In genomic region chr11:62669420-62670161, GRCh38 we compare ENCODE assay signal across 10 cellular contexts. TPM values are rescaled to one million over a fixed set of nuclear protein-coding genes. Genes with fewer than 3 reads are reported as not detected.
A peak's percentile ranks its signal among the peaks of the same experiment; 100 is the strongest.
DNase-seq lines count a peak whose midpoint lies in the region; ATAC-seq and TF ChIP-seq lines count a peak whose summit lies in the region.
"Had no signal": no experiment of that assay in that cellular context is flagged by ENCODE, and none has a peak within 500 bp of the region (broad histone marks: within the 10 kb centered on the region; RNA-seq: fewer than 3 reads in every experiment).

No MANE protein-coding gene starts in this region.

- H3K4me3 ChIP-seq in BLaER1 treated with 17β-estradiol and CSF1 and Interleukin-3, amounts not matched to agents 10 nM and 100 nM: peak overlapping the region in 4 of 10 experiments; percentile 76 to 88 (median 80); a peak in 3 of 20 replicates
- H3K4me3 ChIP-seq in HCT116 (replicated peaks in 1 of 2; ENCODE audit: low read depth in 1 of 2, low read length in 2 of 2) (no peak overlapping the region), right lobe of liver (no peak overlapping the region)

- H3K27me3 ChIP-seq in BLaER1 treated with 17β-estradiol and CSF1 and Interleukin-3, amounts not matched to agents 10 nM and 100 nM: no peaks in the 10 kb centered on the region
- H3K27me3 ChIP-seq in HCT116 (ENCODE audit: insufficient read depth, low read length) (no peaks in the 10 kb centered on the region), right lobe of liver (no peaks in the 10 kb centered on the region)
- H3K27me3 ChIP-seq: foreskin keratinocyte had no signal

- no peak for DNase-seq in HCT116 (ENCODE audit: low read depth, low spot score)
- DNase-seq in WTC11 (ENCODE audit: low spot score): no peak
- DNase-seq in right lobe of liver: peak; percentile 55 to 82 (median 80)
- no peak for DNase-seq in stimulated activated CD4-positive, alpha-beta T cell treated with anti-CD3 and anti-CD28 coated beads, Interleukin-2, amount 100 ng/mL, for 48 hours
- DNase-seq in stimulated activated naive CD4-positive, alpha-beta T cell treated with Interleukin-2 at 50 U/mL for 16 hours (lab: John Stamatoyannopoulos, UW): no peak
- no peak for DNase-seq in NK-92 (lab: John Stamatoyannopoulos, UW; ENCODE audit: unreplicated experiment)
- DNase-seq: amygdala, foreskin keratinocyte had no signal

- peak overlapping the region; percentile 98 for H3K4me3 Mint-ChIP-seq in WTC11

- peaks cover 31% of the 10 kb centered on the region for H3K36me3 Mint-ChIP-seq in WTC11

- no TSS peak for BruUV-seq in HCT116 (replicated peaks; lab: Mats Ljungman, UMichigan)

- H3K79me2 ChIP-seq in HCT116 (ENCODE audit: insufficient read depth, low read length): peaks cover 80% of the 10 kb centered on the region

- 58% methylated on average over 4 of the region's 4 CpGs for WGBS in right lobe of liver (ENCODE audit: insufficient coverage, low coverage, low lambda C conversion rate, missing lambda C conversion rate)

- RAD21 ChIA-PET in HCT116 (lab: Charles Lee; ENCODE audit: low non-redundant PET in 1 of 2, low total read pairs in 2 of 2, uncharacterized antibody in 2 of 2, unreplicated experiment in 2 of 2): no interaction called here

- peak overlapping the region; percentile 85 to 100 (median 93) for H3K4me2 ChIP-seq in BLaER1 treated with 17β-estradiol and CSF1 and Interleukin-3, amounts not matched to agents 10 nM and 100 nM
- peak overlapping the region; percentile 95 for H3K4me2 ChIP-seq in HCT116 (ENCODE audit: low read length)

- H3K36me3 ChIP-seq in BLaER1 treated with 17β-estradiol and CSF1 and Interleukin-3, amounts not matched to agents 10 nM and 100 nM: peaks cover 33 to 55% (median 39%) of the 10 kb centered on the region in 11 experiments
- H3K36me3 ChIP-seq in HCT116 (ENCODE audit: control insufficient read depth in 1 of 2, insufficient read depth in 2 of 2, low read length in 2 of 2) (peaks cover 2 to 18% of the 10 kb centered on the region in 2 experiments; a peak in 2 of 4 replicates), right lobe of liver (peaks cover 0 to 12% (median 0%) of the 10 kb centered on the region in 4 donors)

- no peak for TF ChIP-seq RAD21 in HCT116 (IDR thresholded peaks at IDR 0.05; ENCODE audit: low read depth)

- peak overlapping the region in 8 of 11 experiments; percentile 72 to 95 (median 90); a peak in 8 of 22 replicates for H3K27ac ChIP-seq in BLaER1 treated with 17β-estradiol and CSF1 and Interleukin-3, amounts not matched to agents 10 nM and 100 nM
- H3K27ac ChIP-seq in HCT116 (ENCODE audit: low read depth, low read length) (peak overlapping the region; percentile 98), right lobe of liver (peak overlapping the region in 2 of 3 donors; percentile 27 to 55)
- H3K27ac ChIP-seq: foreskin keratinocyte had no signal

- H3K4me1 ChIP-seq in BLaER1 treated with 17β-estradiol and CSF1 and Interleukin-3, amounts not matched to agents 10 nM and 100 nM: peaks cover 60 to 75% (median 69%) of the 10 kb centered on the region in 10 experiments
- peaks cover 39 to 68% of the 10 kb centered on the region in 2 experiments for H3K4me1 ChIP-seq in HCT116 (ENCODE audit: control insufficient read depth in 1 of 2, insufficient read depth in 2 of 2, low read length in 2 of 2)
- H3K4me1 ChIP-seq in right lobe of liver: peaks cover 0 to 57% (median 20%) of the 10 kb centered on the region in 4 donors

- no peaks in the 10 kb centered on the region for H3K9me3 ChIP-seq in BLaER1 treated with 17β-estradiol and CSF1 and Interleukin-3, amounts not matched to agents 10 nM and 100 nM (replicated peaks in 1 of 11)
- no peaks in the 10 kb centered on the region for H3K9me3 ChIP-seq in HCT116 (ENCODE audit: control insufficient read depth in 1 of 2, insufficient read depth in 1 of 2, low read depth in 1 of 2, low read length in 2 of 2)
- no peaks in the 10 kb centered on the region for H3K9me3 ChIP-seq in right lobe of liver

- TF ChIP-seq POLR2A in HCT116 (IDR thresholded peaks at IDR 0.05; ENCODE audit: borderline replicate concordance, extremely low read depth, insufficient read depth, insufficient read length) (no peak), right lobe of liver (IDR thresholded peaks at IDR 0.05) (no peak)

- CTCF ChIA-PET in HCT116 (lab: Charles Lee): interaction anchor here (2.9 kb wide), 1 partner anchor 11 kb away, joined by 16 read pairs; no protein-coding TSS in a partner anchor
- CTCF ChIA-PET in WTC11 (lab: Charles Lee): interaction anchor here (0.6 to 2.6 kb wide), 7 partner anchors 11 to 245 kb away, joined by 3 to 8 read pairs (median 3); partner anchors contain the start of genes INTS5, SLC3A2 and TUT1

- ATAC-seq in HCT116 (no peak), WTC11 (peak; percentile 1), right lobe of liver (peak; percentile 35 to 56 (median 44)), GM21381 (IDR thresholded peaks at IDR 0.05; ENCODE audit: unreplicated experiment) (no peak)
- ATAC-seq: foreskin keratinocyte had no signal

- peak overlapping the region; percentile 95 for H3K27ac Mint-ChIP-seq in WTC11

- no peaks in the 10 kb centered on the region for H3K9me2 ChIP-seq in HCT116 (ENCODE audit: insufficient read depth)

- TF ChIP-seq CTCF in HCT116 (IDR thresholded peaks at IDR 0.05 in 2 of 3, conservative IDR thresholded peaks at IDR 0.05 in 1 of 3; ENCODE audit: borderline replicate concordance in 1 of 3, insufficient read depth in 1 of 3, low read depth in 2 of 3, low read length in 2 of 3) (no peak), WTC11 (IDR thresholded peaks at IDR 0.05) (no peak), right lobe of liver (IDR thresholded peaks at IDR 0.05) (no peak)

- no peaks in the 10 kb centered on the region for H3K9me3 Mint-ChIP-seq in WTC11

- H3K27me3 Mint-ChIP-seq in WTC11 (ENCODE audit: low read depth): no peaks in the 10 kb centered on the region

- POLR2A ChIA-PET in HCT116 (lab: Charles Lee): interaction anchor here (0.7 to 8.9 kb wide), 8 partner anchors 10 to 172 kb away, joined by 3 to 195 read pairs (median 10); partner anchors contain the start of genes GANAB, INTS5, MTA2 and TUT1
- POLR2A ChIA-PET in WTC11 (lab: Charles Lee): interaction anchor here (0.9 to 1.8 kb wide), 5 partner anchors 20 to 78 kb away, joined by 3 to 9 read pairs (median 5); partner anchors contain the start of genes B3GAT3, LRRN4CL and TUT1

- peaks cover 0 to 56% (median 25%) of the 10 kb centered on the region in 11 experiments; a peak in 19 of 22 replicates for H4K20me1 ChIP-seq in BLaER1 treated with 17β-estradiol and CSF1 and Interleukin-3, amounts not matched to agents 10 nM and 100 nM
- H4K20me1 ChIP-seq in HCT116 (ENCODE audit: insufficient read depth): no peaks in the 10 kb centered on the region

- no peak overlapping the region for H2AFZ ChIP-seq in HCT116 (ENCODE audit: low read depth, low read length, poor library complexity, severe bottlenecking)

- H3K4me1 Mint-ChIP-seq in WTC11: peaks cover 29% of the 10 kb centered on the region

- intact Hi-C loops in HCT116 (cut with micrococcal nuclease): loop anchor here (5.0 to 10.0 kb wide), 3 partner anchors 77 to 118 kb away; partner anchors contain the start of genes POLR2G, TMEM179B and TUT1
- intact Hi-C loops in right lobe of liver (cut with DNase I): loop anchor here in 1 of 2 donors (10.0 kb wide), 1 partner anchor 55 kb away; the partner anchor contains the start of genes EML3 and ROM1

- peak overlapping the region; percentile 19 to 96 (median 88); a peak in 18 of 22 replicates for H3K9ac ChIP-seq in BLaER1 treated with 17β-estradiol and CSF1 and Interleukin-3, amounts not matched to agents 10 nM and 100 nM
- peak overlapping the region; percentile 13 for H3K9ac ChIP-seq in HCT116 (ENCODE audit: low read length)

TF ChIP-seq in HCT116, 20 proteins besides CTCF, POLR2A, EP300 and RAD21:
- no peak for TF ChIP-seq CBX3 (IDR thresholded peaks at IDR 0.05; ENCODE audit: low read depth)
- no peak for TF ChIP-seq ZFX (IDR thresholded peaks at IDR 0.05)
- no peak; the same call in none of the 2 replicates for TF ChIP-seq POLR2AphosphoS5 (IDR thresholded peaks at IDR 0.05; ENCODE audit: low read depth, low read length)

TF ChIP-seq in WTC11, 78 proteins besides CTCF, POLR2A, EP300 and RAD21 (continues in another document):
- TF ChIP-seq, protein P1, sequence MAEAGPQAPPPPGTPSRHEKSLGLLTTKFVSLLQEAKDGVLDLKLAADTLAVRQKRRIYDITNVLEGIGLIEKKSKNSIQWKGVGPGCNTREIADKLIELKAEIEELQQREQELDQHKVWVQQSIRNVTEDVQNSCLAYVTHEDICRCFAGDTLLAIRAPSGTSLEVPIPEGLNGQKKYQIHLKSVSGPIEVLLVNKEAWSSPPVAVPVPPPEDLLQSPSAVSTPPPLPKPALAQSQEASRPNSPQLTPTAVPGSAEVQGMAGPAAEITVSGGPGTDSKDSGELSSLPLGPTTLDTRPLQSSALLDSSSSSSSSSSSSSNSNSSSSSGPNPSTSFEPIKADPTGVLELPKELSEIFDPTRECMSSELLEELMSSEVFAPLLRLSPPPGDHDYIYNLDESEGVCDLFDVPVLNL (CRISPR knock-in tag; IDR thresholded peaks at IDR 0.05; ENCODE audit: borderline replicate concordance, low read depth): no peak
- TF ChIP-seq NR3C1 (CRISPR knock-in tag; conservative IDR thresholded peaks at IDR 0.05; ENCODE audit: low read depth) (no peak), MXD4 (CRISPR knock-in tag; IDR thresholded peaks at IDR 0.05; ENCODE audit: borderline replicate concordance) (no peak)

RNA-seq across cellular contexts. Expression of gene UQCC3, which starts 1.9 kb away (rescaled TPM):
- total RNA-seq in HCT116 (2021; ENCODE audit: unreplicated experiment): 17.9 TPM
- 25.9 and 26.5 TPM in 2 replicates for polyA plus RNA-seq in HCT116 (2012)
- 17.7 to 18.7 TPM (median 18.1 TPM) in 3 replicates for total RNA-seq in WTC11 (2021)
- 1 to 10 TPM; 4.0 to 6.3 (median 5.3) TPM for total RNA-seq in right lobe of liver

RNA-seq across cellular contexts. Expression of gene LBHD1, which starts 2.5 kb away (rescaled TPM):
- total RNA-seq in HCT116 (2021; ENCODE audit: unreplicated experiment): 14.7 TPM
- polyA plus RNA-seq in HCT116 (2012): 3.5 and 3.6 TPM in 2 replicates
- total RNA-seq in WTC11 (2021): 4.2 to 6.3 TPM (median 5.1 TPM) in 3 replicates
- total RNA-seq in right lobe of liver: 1 to 10 TPM; 2.7 to 6.5 (median 3.7) TPM

RNA-seq across cellular contexts. Expression of gene CSKMT, which starts 4.5 kb away (rescaled TPM):
- total RNA-seq in HCT116 (2021; ENCODE audit: unreplicated experiment) (63.5 TPM), WTC11 (2021) (60.7 to 75.6 TPM (median 60.9 TPM) in 3 replicates), right lobe of liver (1 to 10 TPM in 5 of 6 experiments, under 1 TPM in 1; 0.74 to 4.1 (median 2.6) TPM)
- polyA plus RNA-seq in HCT116 (2012): 12.2 and 18.7 TPM in 2 replicates

RNA-seq across cellular contexts. Expression of gene C11orf98, which starts 4.6 kb away (rescaled TPM):
- total RNA-seq in HCT116 (2021; ENCODE audit: unreplicated experiment) (121 TPM), WTC11 (2021) (132 to 154 TPM (median 137 TPM) in 3 replicates), right lobe of liver (10 to 100 TPM; 18.6 to 52.0 (median 25.6) TPM)
- polyA plus RNA-seq in HCT116 (2012): 62.4 and 91.8 TPM in 2 replicates

RNA-seq across cellular contexts. Expression of gene UBXN1, which starts 9.3 kb away (rescaled TPM):
- total RNA-seq in HCT116 (2021; ENCODE audit: unreplicated experiment): 94.2 TPM
- 113 and 125 TPM in 2 replicates for polyA plus RNA-seq in HCT116 (2012)
- total RNA-seq in WTC11 (2021): 128 to 135 TPM (median 128 TPM) in 3 replicates
- total RNA-seq in right lobe of liver: 10 to 100 TPM; 24.7 to 41.9 (median 28.0) TPM

Comparison
In these comparisons a context has a peak if more than half of its experiments do, and no peak if none do; other contexts are left out.
1. H3K27ac ChIP-seq: peak in every context shown above with its lines; median percentile 98 in HCT116; 90 in BLaER1 treated with 17β-estradiol and CSF1 and Interleukin-3, amounts not matched to agents 10 nM and 100 nM; 41 in right lobe of liver.
2. ATAC-seq: peak in WTC11 (single experiment) and right lobe of liver (4 of 4); none in HCT116 (single experiment) and GM21381 (single experiment).
3. DNase-seq: peak in right lobe of liver (3 of 3); none in HCT116 (single experiment), WTC11 (single experiment), stimulated activated CD4-positive, alpha-beta T cell treated with anti-CD3 and anti-CD28 coated beads, Interleukin-2, amount 100 ng/mL, for 48 hours (0 of 2), stimulated activated naive CD4-positive, alpha-beta T cell treated with Interleukin-2 at 50 U/mL for 16 hours (single experiment) and NK-92 (single experiment).
4. RNA of gene CSKMT, which starts 4.5 kb away (total RNA-seq): 60.7 to 75.6 TPM in WTC11 and 63.5 TPM in HCT116 (single experiment); 0.74 to 4.1 TPM in right lobe of liver; every median in the first group is over 10 times any median in the second.